In genomic region chr6:125748534-125749111, GRCh38 we compare ENCODE assay signal across 9 cellular contexts. TPM values are rescaled to one million over a fixed set of nuclear protein-coding genes. Genes with fewer than 3 reads are reported as not detected.
DNase-seq lines count a peak whose midpoint lies in the region; ATAC-seq and FAIRE-seq lines count a peak whose summit lies in the region.
"Had no signal": no experiment of that assay in that cellular context is flagged by ENCODE, and none has a peak within 500 bp of the region (broad histone marks: within the 10 kb centered on the region; RNA-seq: fewer than 3 reads in every experiment).

No MANE protein-coding gene starts in this region.

- no CpG with 5 or more reads among the region's 25 CpGs for WGBS in iPS DF 6.9 (ENCODE audit: insufficient coverage, insufficient read length)
- WGBS in small intestine, 3 donors = 1% methylated on average over 25 of the region's 25 CpGs

- DNase-seq in EL (peak; percentile 21), M059J (ENCODE audit: low read depth) (peak; percentile 47), iPS DF 6.9 (ENCODE audit: low read depth, low spot score) (no peak), small intestine (no peak), DMS153 (lab: John Stamatoyannopoulos, UW) (no peak)
- DNase-seq in activated T-cell treated with anti-CD3 and anti-CD28 coated beads, Interleukin-2, amount 50 U/mL, for 48 hours = peak; percentile 42 to 47

- H3K36me3 ChIP-seq in iPS DF 6.9 (ENCODE audit: control insufficient read depth, insufficient read depth, low read length) = no peaks in the 10 kb centered on the region
- H3K36me3 ChIP-seq in small intestine (ENCODE audit: control insufficient read depth in 2 of 2, insufficient read depth in 2 of 2, low read length in 2 of 2) = no peaks in the 10 kb centered on the region

- H3K4me1 ChIP-seq in iPS DF 6.9 (ENCODE audit: control insufficient read depth, insufficient read depth, low read length) (peaks cover 1% of the 10 kb centered on the region), small intestine (ENCODE audit: control insufficient read depth in 2 of 2, insufficient read depth in 1 of 2, low read depth in 1 of 2, low read length in 1 of 2) (peaks cover 0 to 4% of the 10 kb centered on the region in 2 donors)

- no peak for FAIRE-seq in small intestine (lab: Jason Lieb, UNC)

- H3K27me3 ChIP-seq in iPS DF 6.9 (ENCODE audit: control insufficient read depth, insufficient read depth, low read length) = peaks cover 8% of the 10 kb centered on the region; the same call in 1 of the 2 replicates
- peaks cover 0 to 3% of the 10 kb centered on the region in 2 donors for H3K27me3 ChIP-seq in small intestine (ENCODE audit: control insufficient read depth in 2 of 2, insufficient read depth in 2 of 2, low read length in 2 of 2)

- H3K9me3 ChIP-seq in iPS DF 6.9 (ENCODE audit: control insufficient read depth, insufficient read depth, low read length) (no peaks in the 10 kb centered on the region), small intestine (ENCODE audit: control insufficient read depth, low read depth) (no peaks in the 10 kb centered on the region)

- ATAC-seq in GM19463 (IDR thresholded peaks at IDR 0.05; ENCODE audit: unreplicated experiment) = no peak
- ATAC-seq in GM19328 (IDR thresholded peaks at IDR 0.05; ENCODE audit: unreplicated experiment) = no peak

- peak overlapping the region; percentile 55; the same call in 1 of the 2 replicates for H3K4me3 ChIP-seq in iPS DF 6.9 (ENCODE audit: low read length)
- peak overlapping the region; percentile 46 to 61 for H3K4me3 ChIP-seq in small intestine (ENCODE audit: low read depth in 1 of 2, low read length in 2 of 2)

- H3K27ac ChIP-seq in iPS DF 6.9 (ENCODE audit: low read length) (no peak overlapping the region), small intestine (ENCODE audit: low read depth in 1 of 2, low read length in 1 of 2) (peak overlapping the region in 1 of 2 donors; percentile 86)

RNA-seq across cellular contexts. Expression of gene HEY2, which starts 0.8 kb away (rescaled TPM):
- total RNA-seq in M059J (2014; rRNA removed; shearing (Covaris generic)) = not detected in 2 replicates
- 1 to 10 TPM in 1 of 3 donors, under 1 TPM in 1, not detected in 1; 0.81 to 3.8 TPM for polyA plus RNA-seq in small intestine
- total RNA-seq: T-helper 2 cell treated with Interferon-gamma antibody and Interleukin-4, amounts not matched to agents 100 ng/mL and 5 ng/mL, for 36 hours had no signal

RNA-seq across cellular contexts. Expression of gene NCOA7, which starts 42.1 kb away (rescaled TPM):
- 39.6 and 43.9 TPM in 2 replicates for total RNA-seq in M059J (2014; rRNA removed; shearing (Covaris generic))
- polyA plus RNA-seq in small intestine = 10 to 100 TPM; 10.7 to 42.3 (median 11.3) TPM

Comparison
In these comparisons a context has a peak if more than half of its experiments do, and no peak if none do; other contexts are left out.
1. DNase-seq: peak in EL (single experiment), M059J (single experiment) and activated T-cell treated with anti-CD3 and anti-CD28 coated beads, Interleukin-2, amount 50 U/mL, for 48 hours (2 of 2); none in iPS DF 6.9 (single experiment), small intestine (single experiment) and DMS153 (single experiment).